In the genomic region with DNA sequence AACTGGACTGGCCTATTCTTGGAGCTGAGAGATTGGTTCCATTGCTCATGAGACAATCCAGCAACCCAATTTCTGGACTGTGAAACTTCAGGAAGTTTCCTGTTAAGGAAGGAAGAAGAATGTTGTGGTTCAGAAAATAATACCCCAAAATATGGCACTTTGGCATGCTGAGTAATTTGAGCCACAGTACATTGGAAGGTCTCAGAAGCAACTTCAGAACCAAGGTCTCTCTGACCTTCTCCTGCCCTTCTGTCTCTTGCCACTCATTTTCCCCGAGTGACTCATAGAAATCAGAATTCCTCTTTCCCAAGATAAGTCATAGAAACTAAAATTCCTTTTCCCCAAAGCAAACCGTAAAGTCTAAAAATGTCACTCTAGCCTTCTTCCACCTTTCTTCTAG, we compare ENCODE assay signal across 25 cellular contexts.
"Had no signal": no experiment of that assay in that cellular context is flagged by ENCODE, and none has a peak within 500 bp of the region (broad histone marks: within the 10 kb centered on the region; RNA-seq: fewer than 3 reads in every experiment).

No MANE protein-coding gene starts in this region.

- DNase-seq: hypothalamus; immature natural killer cell; islet precursor cell; left ventricle myocardium inferior; mesendoderm; mucosa of descending colon; naive thymus-derived CD4-positive, alpha-beta T cell; ovary; right cardiac atrium; stimulated activated CD4-positive, alpha-beta T cell treated with anti-CD3 and anti-CD28 coated beads, Interleukin-1b, Interleukin-23, amount 100 ng/mL, for 48 hours; stimulated activated CD4-positive, alpha-beta T cell treated with anti-CD3 and anti-CD28 coated beads, Interleukin-2, amount 100 ng/mL, for 48 hours; stimulated activated CD4-positive, alpha-beta T cell treated with anti-CD3 and anti-CD28 coated beads, Interleukin-4, amount 100 ng/mL, for 4 hours; stimulated activated CD8-positive, alpha-beta memory T cell treated with anti-CD3 and anti-CD28 coated beads, Interleukin-4, amount 100 ng/mL, for 48 hours; stimulated activated naive CD4-positive, alpha-beta T cell treated with Interleukin-2 at 50 U/mL for 16 hours; stimulated activated naive CD8-positive, alpha-beta T cell treated with anti-CD3 and anti-CD28 coated beads, Interleukin-15, amount 100 ng/mL, for 72 hours; testis; thyroid gland; transverse colon; upper lobe of left lung had no signal

- ATAC-seq: mucosa of descending colon; naive thymus-derived CD4-positive, alpha-beta T cell; natural killer cell treated with Interleukin-12 subunit alpha and Interleukin-12 subunit beta and Interleukin-15 and Interleukin-18, amount 100 ng/mL, for 72 hours; right cardiac atrium; sciatic nerve; stimulated activated memory B cell treated with anti-CD40 and anti-IgM and Interleukin-4, amounts not matched to agents 10 μg/mL and 1 μg/mL and 100 μg/mL, for 72 hours; stimulated activated naive CD8-positive, alpha-beta T cell treated with anti-CD3 and anti-CD28 coated beads, Interleukin-15, amount 100 ng/mL, for 72 hours had no signal

- H3K27ac ChIP-seq: left ventricle myocardium inferior, ovary, testis, thyroid gland, transverse colon, upper lobe of left lung, vagina had no signal

- H3K4me3 ChIP-seq: left ventricle myocardium inferior, lung, mucosa of descending colon, ovary, smooth muscle cell, testis, thyroid gland, transverse colon, upper lobe of left lung, vagina had no signal

- H3K36me3 ChIP-seq: left ventricle myocardium inferior, ovary, thyroid gland, transverse colon, upper lobe of left lung, vagina had no signal

- H3K4me1 ChIP-seq: left ventricle myocardium inferior, testis, thyroid gland, transverse colon, upper lobe of left lung, vagina had no signal

- H3K27me3 ChIP-seq: ovary, testis, thyroid gland, transverse colon, upper lobe of left lung, vagina had no signal

- H3K4me2 ChIP-seq: smooth muscle cell had no signal

- H3K9me3 ChIP-seq: mucosa of descending colon, ovary, testis, thyroid gland, transverse colon, upper lobe of left lung, vagina had no signal
